Comparison of ENCODE assay signal across 9 cellular contexts in the genomic region with DNA sequence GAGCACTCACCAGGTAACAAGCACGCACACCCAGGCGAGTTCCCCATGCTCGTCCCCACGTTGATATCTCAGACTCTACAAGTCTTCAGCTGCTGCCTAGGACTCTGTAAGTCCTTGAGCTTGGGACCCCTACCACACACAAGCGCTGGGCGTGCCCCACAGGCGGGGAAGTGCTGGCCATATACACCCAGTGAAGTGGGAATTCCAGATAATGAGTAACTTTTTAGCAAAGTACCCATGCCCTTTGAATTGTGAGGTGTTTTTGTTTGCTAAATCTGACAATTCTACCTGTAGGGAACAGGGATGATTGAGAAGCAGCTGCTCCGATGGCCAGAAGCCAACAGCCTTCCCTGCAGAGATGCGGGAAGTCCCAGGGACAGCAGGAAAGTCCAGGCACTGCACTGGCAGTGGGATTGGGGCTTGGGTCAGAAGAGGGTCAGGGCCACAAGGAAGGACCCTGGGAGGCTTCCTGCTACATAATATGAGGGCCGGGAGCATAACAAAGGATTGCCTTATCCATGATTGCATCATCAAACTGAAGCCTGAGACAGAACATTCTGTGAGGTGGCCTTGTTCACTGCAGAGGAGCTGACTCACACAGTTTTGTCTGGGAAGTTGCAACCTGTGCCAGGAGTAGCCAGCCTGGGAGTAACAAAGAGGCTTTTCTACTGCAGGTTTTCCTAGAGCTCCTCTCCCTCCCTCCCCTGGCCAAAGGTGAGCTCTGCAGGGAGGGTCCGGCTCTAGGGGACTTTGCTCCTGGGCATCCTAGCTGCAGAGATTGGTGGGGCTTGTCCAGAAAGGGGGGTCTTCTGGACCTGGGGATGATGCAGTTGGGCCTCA. TPM values are rescaled to one million over a fixed set of nuclear protein-coding genes. Genes with fewer than 3 reads are reported as not detected.
A peak's percentile ranks its signal among the peaks of the same experiment; 100 is the strongest.
DNase-seq lines count a peak whose midpoint lies in the region; ATAC-seq and TF ChIP-seq lines count a peak whose summit lies in the region.
"Had no signal": no experiment of that assay in that cellular context is flagged by ENCODE, and none has a peak within 500 bp of the region (broad histone marks: within the 10 kb centered on the region; RNA-seq: fewer than 3 reads in every experiment).

No MANE protein-coding gene starts in this region.

- H3K36me3 Mint-ChIP-seq in GM23338 (ENCODE audit: low read depth): no peaks in the 10 kb centered on the region; the same call in 1 of the 3 replicates
- no peaks in the 10 kb centered on the region for H3K36me3 Mint-ChIP-seq in activated CD4-positive, alpha-beta T cell treated with anti-CD3 and anti-CD28 coated beads, Interleukin-2, amount 10 ng/mL, durations not matched to agents 24 days and 14 days (ENCODE audit: low read depth)

- H3K9me3 Mint-ChIP-seq in GM23338: peaks cover 7% of the 10 kb centered on the region; the same call in 2 of the 3 replicates
- no peaks in the 10 kb centered on the region for H3K9me3 Mint-ChIP-seq in activated CD4-positive, alpha-beta T cell treated with anti-CD3 and anti-CD28 coated beads, Interleukin-2, amount 10 ng/mL, durations not matched to agents 24 days and 14 days

- no peak overlapping the region for H3K27ac ChIP-seq in GM23338 (ENCODE audit: low read depth)
- peak overlapping the region; percentile 63 for H3K27ac ChIP-seq in VCaP
- H3K27ac ChIP-seq: HL-60 had no signal

- peaks cover 13% of the 10 kb centered on the region for H3K4me1 Mint-ChIP-seq in GM23338
- H3K4me1 Mint-ChIP-seq in activated CD4-positive, alpha-beta T cell treated with anti-CD3 and anti-CD28 coated beads, Interleukin-2, amount 10 ng/mL, durations not matched to agents 24 days and 14 days: no peaks in the 10 kb centered on the region

- DNase-seq in GM23338 (ENCODE audit: low spot score) (peak; percentile 24), left cardiac atrium (peak; percentile 68), retina (peak; percentile 34), NCI-H1694 (lab: John Stamatoyannopoulos, UW) (no peak)
- DNase-seq in activated CD4-positive, alpha-beta T cell treated with anti-CD3 and anti-CD28 coated beads, Interleukin-2, amount 10 ng/mL, durations not matched to agents 24 days and 14 days: no peak
- DNase-seq in activated T-cell treated with anti-CD3 and anti-CD28 coated beads, Interleukin-2, amount 50 U/mL, for 48 hours: no peak

- H4K20me1 ChIP-seq in GM23338 (replicated peaks; ENCODE audit: insufficient read depth): no peaks in the 10 kb centered on the region

- ATAC-seq in GM23338 (peak; percentile 71), left cardiac atrium (peak; percentile 27 to 82), HG03439 (IDR thresholded peaks at IDR 0.05; ENCODE audit: unreplicated experiment) (no peak)

- H3F3A ChIP-seq in GM23338 (replicated peaks; ENCODE audit: low read depth): no peaks in the 10 kb centered on the region

- H3K27ac Mint-ChIP-seq in GM23338: peak overlapping the region; percentile 80
- no peak overlapping the region for H3K27ac Mint-ChIP-seq in activated CD4-positive, alpha-beta T cell treated with anti-CD3 and anti-CD28 coated beads, Interleukin-2, amount 10 ng/mL, durations not matched to agents 24 days and 14 days

- no peak overlapping the region for H3K4me3 ChIP-seq in GM23338

- H3K4me1 ChIP-seq in GM23338 (ENCODE audit: insufficient read depth): no peaks in the 10 kb centered on the region

- H3K27me3 Mint-ChIP-seq in GM23338 (ENCODE audit: insufficient read depth, low read depth, poor library complexity): peaks cover 10% of the 10 kb centered on the region
- no peaks in the 10 kb centered on the region for H3K27me3 Mint-ChIP-seq in activated CD4-positive, alpha-beta T cell treated with anti-CD3 and anti-CD28 coated beads, Interleukin-2, amount 10 ng/mL, durations not matched to agents 24 days and 14 days

- TF ChIP-seq CTCF in GM23338 (conservative IDR thresholded peaks at IDR 0.05; ENCODE audit: low read depth in 2 of 2) (no peak), VCaP (conservative IDR thresholded peaks at IDR 0.05) (no peak)

- H3K4me2 ChIP-seq in GM23338: no peak overlapping the region

- intact Hi-C loops in left cardiac atrium (cut with DNase I): no loop called here
- intact Hi-C loops in activated CD4-positive, alpha-beta T cell treated with anti-CD3 and anti-CD28 coated beads, Interleukin-2, amount 10 ng/mL, durations not matched to agents 24 days and 14 days (cut with micrococcal nuclease): no loop called here

- H3K36me3 ChIP-seq in GM23338 (ENCODE audit: insufficient read depth): no peaks in the 10 kb centered on the region

- H3K27me3 ChIP-seq in GM23338 (ENCODE audit: insufficient read depth): no peaks in the 10 kb centered on the region

- no peak overlapping the region for H3K4me3 Mint-ChIP-seq in GM23338
- no peak overlapping the region for H3K4me3 Mint-ChIP-seq in activated CD4-positive, alpha-beta T cell treated with anti-CD3 and anti-CD28 coated beads, Interleukin-2, amount 10 ng/mL, durations not matched to agents 24 days and 14 days

- no peaks in the 10 kb centered on the region for H3K79me2 ChIP-seq in GM23338 (replicated peaks; ENCODE audit: insufficient read depth)

- H2AFZ ChIP-seq in GM23338: peak overlapping the region; percentile 84

- H3K9me2 ChIP-seq in GM23338 (ENCODE audit: insufficient read depth): no peaks in the 10 kb centered on the region

TF ChIP-seq in GM23338, 12 proteins besides CTCF, POLR2A, EP300 and RAD21 (continues in another document):
- TF ChIP-seq ZNF331 (CRISPR knock-in tag; IDR thresholded peaks at IDR 0.05; ENCODE audit: low read depth): no peak
- TF ChIP-seq REST (IDR thresholded peaks at IDR 0.05; ENCODE audit: unreplicated experiment): no peak
- no peak for TF ChIP-seq POLR2AphosphoS5 (IDR thresholded peaks at IDR 0.05; ENCODE audit: low read depth)
- TF ChIP-seq EZH2 (IDR thresholded peaks at IDR 0.05; ENCODE audit: low read depth, unreplicated experiment): no peak
- no peak for TF ChIP-seq NANOG (IDR thresholded peaks at IDR 0.05; ENCODE audit: borderline replicate concordance)
- no peak for TF ChIP-seq CREB1 (CRISPR knock-in tag; IDR thresholded peaks at IDR 0.05; ENCODE audit: low read depth)

RNA-seq across cellular contexts. Expression of gene SERPINA3, which starts 13.2 kb away (rescaled TPM):
- not detected in 2 replicates for total RNA-seq in GM23338 (2014; rRNA removed; shearing (Covaris generic))
- not detected in 2 replicates for polyA plus RNA-seq in GM23338 (2016; fragmentation: Nextera tagmentation; extraction: Ambion mirVana)
- 100 to 1,000 TPM; 232 to 284 TPM for total RNA-seq in left cardiac atrium
- total RNA-seq in activated CD4-positive, alpha-beta T cell treated with anti-CD3 and anti-CD28 coated beads, Interleukin-2, amount 10 ng/mL, durations not matched to agents 24 days and 14 days: not detected in 2 replicates

RNA-seq across cellular contexts. Expression of gene SERPINA5, which starts 17.8 kb away (rescaled TPM):
- total RNA-seq in GM23338 (2014; rRNA removed; shearing (Covaris generic)): 0.90 and 1.3 TPM in 2 replicates
- polyA plus RNA-seq in GM23338 (2016; fragmentation: Nextera tagmentation; extraction: Ambion mirVana): 0.12 and 0.81 TPM in 2 replicates
- total RNA-seq in left cardiac atrium: 10 to 100 TPM in 1 of 2 donors, 1 to 10 TPM in 1; 9.3 to 13.8 TPM
- not detected in 2 replicates for total RNA-seq in activated CD4-positive, alpha-beta T cell treated with anti-CD3 and anti-CD28 coated beads, Interleukin-2, amount 10 ng/mL, durations not matched to agents 24 days and 14 days

RNA-seq across cellular contexts. Expression of gene SERPINA4, which starts 37.8 kb away (rescaled TPM):
- not detected in 2 replicates for total RNA-seq in GM23338 (2014; rRNA removed; shearing (Covaris generic))
- not detected in 2 replicates for polyA plus RNA-seq in GM23338 (2016; fragmentation: Nextera tagmentation; extraction: Ambion mirVana)
- total RNA-seq in left cardiac atrium: not detected
- total RNA-seq in activated CD4-positive, alpha-beta T cell treated with anti-CD3 and anti-CD28 coated beads, Interleukin-2, amount 10 ng/mL, durations not matched to agents 24 days and 14 days: not detected in 2 replicates

Comparison
In these comparisons a context has a peak if more than half of its experiments do, and no peak if none do; other contexts are left out.
1. DNase-seq: peak in GM23338 (single experiment), left cardiac atrium (single experiment) and retina (single experiment); none in activated CD4-positive, alpha-beta T cell treated with anti-CD3 and anti-CD28 coated beads, Interleukin-2, amount 10 ng/mL, durations not matched to agents 24 days and 14 days (single experiment), NCI-H1694 (single experiment) and activated T-cell treated with anti-CD3 and anti-CD28 coated beads, Interleukin-2, amount 50 U/mL, for 48 hours (0 of 2).
2. RNA of gene SERPINA3, which starts 13.2 kb away (total RNA-seq): 232 to 284 TPM in left cardiac atrium; not detected in GM23338 and not detected in activated CD4-positive, alpha-beta T cell treated with anti-CD3 and anti-CD28 coated beads, Interleukin-2, amount 10 ng/mL, durations not matched to agents 24 days and 14 days; every median in the first group is over 100 times any median in the second.